Comparison of ENCODE assay signal across 1 cellular context in the genomic region with DNA sequence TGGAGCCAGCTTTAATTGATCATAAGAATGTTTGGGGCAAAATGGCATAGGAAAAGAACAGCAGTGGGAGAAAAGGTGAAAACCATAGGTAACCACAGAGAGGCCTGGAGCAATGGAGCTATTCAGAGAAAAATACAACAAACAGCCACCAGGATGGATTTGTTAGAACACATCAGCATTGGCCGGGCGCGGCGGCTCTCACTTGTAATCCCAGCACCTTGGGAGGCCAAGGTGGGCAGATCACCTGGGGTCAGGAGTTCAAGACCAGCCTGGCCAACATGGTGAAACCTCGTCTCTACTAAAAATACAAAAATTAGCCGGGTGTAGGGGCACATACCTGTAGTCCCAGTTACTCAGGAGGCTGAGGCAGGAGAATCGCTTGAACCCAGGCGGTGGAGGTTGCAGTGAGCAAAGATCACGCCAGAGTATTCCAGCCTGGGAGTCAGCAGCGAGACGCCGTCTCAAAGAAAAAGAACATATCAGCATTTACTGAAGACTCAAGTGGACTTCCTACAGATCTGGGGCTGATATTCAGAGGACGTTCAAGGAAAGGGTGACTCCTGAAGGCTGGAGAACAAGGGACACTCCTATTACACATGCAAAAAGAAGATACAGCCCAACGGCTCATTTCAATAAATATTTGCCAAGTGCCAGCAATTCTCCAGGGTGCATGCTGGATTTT.
TF ChIP-seq lines count a peak whose summit lies in the region.

No MANE protein-coding gene starts in this region.

TF ChIP-seq in K562, 482 proteins besides CTCF, POLR2A, EP300 and RAD21:
- TF ChIP-seq ZNF316 (IDR thresholded peaks at IDR 0.05), result peak; percentile 45; the same call in 1 of the 2 replicates
- TF ChIP-seq TEAD1 (CRISPR knock-in tag; IDR thresholded peaks at IDR 0.05), result no peak
